14 cellular contexts compared by ENCODE assay signal in genomic region chr22:22870577-22871398, GRCh38. TPM values are rescaled to one million over a fixed set of nuclear protein-coding genes. Genes with fewer than 3 reads are reported as not detected.
DNase-seq lines count a peak whose midpoint lies in the region; ATAC-seq and TF ChIP-seq lines count a peak whose summit lies in the region.
"Had no signal": no experiment of that assay in that cellular context is flagged by ENCODE, and none has a peak within 500 bp of the region (broad histone marks: within the 10 kb centered on the region; RNA-seq: fewer than 3 reads in every experiment).

No MANE protein-coding gene starts in this region.

- no peak overlapping the region for H3K4me3 ChIP-seq in NB4 (ENCODE audit: low read depth, low read length)
- H3K4me3 ChIP-seq in fibroblast of villous mesenchyme (ENCODE audit: low read depth, low read length), result no peak overlapping the region
- no peak overlapping the region for H3K4me3 ChIP-seq in upper lobe of right lung
- H3K4me3 ChIP-seq: heart right ventricle, Peyer's patch, testis had no signal

- H3K27me3 Mint-ChIP-seq in stimulated activated naive CD8-positive, alpha-beta T cell treated with anti-CD3 and anti-CD28 coated beads, Interleukin-15, amount 100 ng/mL, for 72 hours, result peaks cover 33% of the 10 kb centered on the region

- H3K27ac ChIP-seq in upper lobe of right lung, result no peak overlapping the region
- H3K27ac ChIP-seq: heart right ventricle, Peyer's patch, testis had no signal

- H3K9me3 ChIP-seq in upper lobe of right lung, result peaks cover 10% of the 10 kb centered on the region
- H3K9me3 ChIP-seq: testis had no signal

- peak; percentile 2 for DNase-seq in stimulated activated naive CD8-positive, alpha-beta T cell treated with anti-CD3 and anti-CD28 coated beads, Interleukin-15, Interleukin-2, amounts not matched to agents 100 U/mL and 50 U/mL, for 24 hours
- DNase-seq in stimulated activated naive CD8-positive, alpha-beta T cell treated with anti-CD3 and anti-CD28 coated beads, Interleukin-15, amount 100 ng/mL, for 72 hours, result no peak
- peak; percentile 55 for DNase-seq in NB4 (ENCODE audit: low read depth)
- DNase-seq in fibroblast of villous mesenchyme (ENCODE audit: low read depth), result no peak
- DNase-seq in upper lobe of right lung, result no peak
- DNase-seq in activated CD4-positive, alpha-beta T cell treated with anti-CD3 and anti-CD28 coated beads for 1 hour, result no peak
- DNase-seq: heart right ventricle, NCI-H187 treated with DMSO at 0.1 percent for 48 hours, Peyer's patch, testis had no signal

- no peaks in the 10 kb centered on the region for H3K4me1 ChIP-seq in upper lobe of right lung
- H3K4me1 ChIP-seq: testis had no signal

- H3K4me3 Mint-ChIP-seq in stimulated activated naive CD8-positive, alpha-beta T cell treated with anti-CD3 and anti-CD28 coated beads, Interleukin-15, amount 100 ng/mL, for 72 hours, result no peak overlapping the region

- intact Hi-C loops in upper lobe of right lung (cut with DNase I), result no loop called here

- no peaks in the 10 kb centered on the region for H3K36me3 ChIP-seq in upper lobe of right lung
- H3K36me3 ChIP-seq: heart right ventricle, Peyer's patch had no signal

- H3K27ac Mint-ChIP-seq in stimulated activated naive CD8-positive, alpha-beta T cell treated with anti-CD3 and anti-CD28 coated beads, Interleukin-15, amount 100 ng/mL, for 72 hours, result no peak overlapping the region

- no peak for TF ChIP-seq POLR2A in NB4 (IDR thresholded peaks at IDR 0.05; ENCODE audit: extremely low read depth, insufficient read length)

- H3K9me3 Mint-ChIP-seq in stimulated activated naive CD8-positive, alpha-beta T cell treated with anti-CD3 and anti-CD28 coated beads, Interleukin-15, amount 100 ng/mL, for 72 hours, result peaks cover 0 to 14% of the 10 kb centered on the region in 2 donors

- peaks cover 26% of the 10 kb centered on the region for H3K4me1 Mint-ChIP-seq in stimulated activated naive CD8-positive, alpha-beta T cell treated with anti-CD3 and anti-CD28 coated beads, Interleukin-15, amount 100 ng/mL, for 72 hours

- TF ChIP-seq CTCF in NB4 (IDR thresholded peaks at IDR 0.05; ENCODE audit: low read depth, low read length), result peak; percentile 51
- peak; percentile 11 for TF ChIP-seq CTCF in fibroblast of villous mesenchyme (IDR thresholded peaks at IDR 0.05; ENCODE audit: insufficient read depth, low read depth, low read length)
- TF ChIP-seq CTCF in upper lobe of right lung (IDR thresholded peaks at IDR 0.05), result no peak

- ATAC-seq in stimulated activated naive CD8-positive, alpha-beta T cell treated with anti-CD3 and anti-CD28 coated beads, Interleukin-15, Interleukin-2, amounts not matched to agents 100 U/mL and 50 U/mL, for 24 hours, result no peak
- ATAC-seq in stimulated activated naive CD8-positive, alpha-beta T cell treated with anti-CD3 and anti-CD28 coated beads, Interleukin-15, amount 100 ng/mL, for 72 hours, result no peak
- ATAC-seq in upper lobe of right lung (no peak), GM19397 (IDR thresholded peaks at IDR 0.05; ENCODE audit: unreplicated experiment) (no peak), HG03095 (IDR thresholded peaks at IDR 0.05; ENCODE audit: unreplicated experiment) (no peak)
- ATAC-seq: heart right ventricle had no signal

- H3K27me3 ChIP-seq in upper lobe of right lung, result peaks cover 18% of the 10 kb centered on the region
- H3K27me3 ChIP-seq: Peyer's patch, testis had no signal

RNA-seq across cellular contexts. Expression of gene IGLL5, which starts 16.8 kb away (rescaled TPM):
- total RNA-seq in fibroblast of villous mesenchyme, result not detected in 2 replicates
- 12.3 TPM for total RNA-seq in upper lobe of right lung
- total RNA-seq: HT1080, lung microvascular endothelial cell had no signal

Comparison
In these comparisons a context has a peak if more than half of its experiments do, and no peak if none do; other contexts are left out.
1. DNase-seq: peak in stimulated activated naive CD8-positive, alpha-beta T cell treated with anti-CD3 and anti-CD28 coated beads, Interleukin-15, Interleukin-2, amounts not matched to agents 100 U/mL and 50 U/mL, for 24 hours (single experiment) and NB4 (single experiment); none in stimulated activated naive CD8-positive, alpha-beta T cell treated with anti-CD3 and anti-CD28 coated beads, Interleukin-15, amount 100 ng/mL, for 72 hours (0 of 2), fibroblast of villous mesenchyme (single experiment), upper lobe of right lung (single experiment) and activated CD4-positive, alpha-beta T cell treated with anti-CD3 and anti-CD28 coated beads for 1 hour (single experiment).
2. RNA of gene IGLL5, which starts 16.8 kb away (total RNA-seq): 12.3 TPM in upper lobe of right lung (single experiment); not detected in fibroblast of villous mesenchyme; every median in the first group is over 10 times any median in the second.